Comparison of ENCODE assay signal across 1 cellular context in genomic region chr15:77417642-77418041, GRCh38.
TF ChIP-seq lines count a peak whose summit lies in the region.

No MANE protein-coding gene starts in this region.

TF ChIP-seq in IMR-90, 13 proteins besides CTCF, POLR2A, EP300 and RAD21:
- TF ChIP-seq MAZ (IDR thresholded peaks at IDR 0.05; ENCODE audit: borderline replicate concordance, low read depth, low read length) (no peak), BHLHE40 (IDR thresholded peaks at IDR 0.05; ENCODE audit: low read depth, low read length) (no peak), MAFK (IDR thresholded peaks at IDR 0.05; ENCODE audit: low read depth, low read length) (no peak), MXI1 (IDR thresholded peaks at IDR 0.05; ENCODE audit: borderline replicate concordance, low read depth, low read length) (no peak), NFE2L2 (IDR thresholded peaks at IDR 0.05; ENCODE audit: low read depth, low read length) (no peak), CHD1 (IDR thresholded peaks at IDR 0.05; ENCODE audit: low read depth, low read length) (no peak), RCOR1 (IDR thresholded peaks at IDR 0.05; ENCODE audit: insufficient replicate concordance, low read length) (no peak), CEBPB (IDR thresholded peaks at IDR 0.05; ENCODE audit: low read depth, low read length) (no peak), USF2 (IDR thresholded peaks at IDR 0.05; ENCODE audit: low read depth, low read length) (no peak), SMC3 (IDR thresholded peaks at IDR 0.05; ENCODE audit: low read depth, low read length) (no peak), FOS (IDR thresholded peaks at IDR 0.05; ENCODE audit: low read depth, low read length) (no peak), RFX5 (IDR thresholded peaks at IDR 0.05; ENCODE audit: low read depth, low read length) (no peak)
- TF ChIP-seq, protein P1, sequence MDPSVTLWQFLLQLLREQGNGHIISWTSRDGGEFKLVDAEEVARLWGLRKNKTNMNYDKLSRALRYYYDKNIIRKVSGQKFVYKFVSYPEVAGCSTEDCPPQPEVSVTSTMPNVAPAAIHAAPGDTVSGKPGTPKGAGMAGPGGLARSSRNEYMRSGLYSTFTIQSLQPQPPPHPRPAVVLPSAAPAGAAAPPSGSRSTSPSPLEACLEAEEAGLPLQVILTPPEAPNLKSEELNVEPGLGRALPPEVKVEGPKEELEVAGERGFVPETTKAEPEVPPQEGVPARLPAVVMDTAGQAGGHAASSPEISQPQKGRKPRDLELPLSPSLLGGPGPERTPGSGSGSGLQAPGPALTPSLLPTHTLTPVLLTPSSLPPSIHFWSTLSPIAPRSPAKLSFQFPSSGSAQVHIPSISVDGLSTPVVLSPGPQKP (IDR thresholded peaks at IDR 0.05; ENCODE audit: borderline replicate concordance, low read depth, low read length): no peak
